Comparison of ENCODE assay signal across 1 cellular context in genomic region chr2:191020221-191020741, GRCh38.
TF ChIP-seq lines count a peak whose summit lies in the region.

No MANE protein-coding gene starts in this region.

TF ChIP-seq in GM12878, 131 proteins besides CTCF, POLR2A, EP300 and RAD21 (continued from another document and continues in another):
- TF ChIP-seq ZNF592 (IDR thresholded peaks at IDR 0.05): no peak; the same call in 1 of the 2 replicates
- peak; percentile 76 for TF ChIP-seq MYC (IDR thresholded peaks at IDR 0.05; ENCODE audit: insufficient read depth, insufficient read length, insufficient replicate concordance, low read length, severe bottlenecking)
- peak; percentile 77 for TF ChIP-seq SPI1 (IDR thresholded peaks at IDR 0.05; ENCODE audit: borderline replicate concordance, insufficient read depth, low read depth, low read length)
- TF ChIP-seq ETV6 (conservative IDR thresholded peaks at IDR 0.05 in 1 of 2, IDR thresholded peaks at IDR 0.05 in 1 of 2; ENCODE audit: borderline replicate concordance in 1 of 2, low read depth in 1 of 2): peak in 1 of 2 experiments; percentile 92; a peak in 2 of 4 replicates
- TF ChIP-seq NR2F1 (conservative IDR thresholded peaks at IDR 0.05): peak; percentile 75
- no peak for TF ChIP-seq YBX1 (IDR thresholded peaks at IDR 0.05)
- peak; percentile 86 to 100 for TF ChIP-seq EGR1 (IDR thresholded peaks at IDR 0.05; ENCODE audit: borderline replicate concordance in 1 of 2, low read depth in 2 of 2, low read length in 2 of 2)
- TF ChIP-seq BCL11A (IDR thresholded peaks at IDR 0.05; ENCODE audit: low read depth, low read length): peak; percentile 90
- TF ChIP-seq NKRF (conservative IDR thresholded peaks at IDR 0.05): peak; percentile 99
- TF ChIP-seq BRCA1 (IDR thresholded peaks at IDR 0.05; ENCODE audit: low read depth, low read length): no peak
- TF ChIP-seq RELA (IDR thresholded peaks at IDR 0.05; ENCODE audit: borderline replicate concordance, partially characterized antibody): peak; percentile 99
- no peak for TF ChIP-seq KAT2A (conservative IDR thresholded peaks at IDR 0.05; ENCODE audit: control insufficient read depth, low read depth, low read length)
- peak; percentile 97 for TF ChIP-seq NBN (IDR thresholded peaks at IDR 0.05)
- no peak for TF ChIP-seq HDGF (IDR thresholded peaks at IDR 0.05)
- TF ChIP-seq CBFB (IDR thresholded peaks at IDR 0.05; ENCODE audit: low read depth): peak; percentile 85
- TF ChIP-seq HCFC1 (IDR thresholded peaks at IDR 0.05; ENCODE audit: low read length): peak; percentile 67
- TF ChIP-seq RELB (IDR thresholded peaks at IDR 0.05; ENCODE audit: low read depth): peak; percentile 96
- peak; percentile 58; the same call in 1 of the 2 replicates for TF ChIP-seq ATF7 (IDR thresholded peaks at IDR 0.05; ENCODE audit: low read depth)
- TF ChIP-seq FOS (IDR thresholded peaks at IDR 0.05; ENCODE audit: borderline replicate concordance, extremely low read depth, insufficient read length): no peak
- peak; percentile 95 for TF ChIP-seq RUNX3 (IDR thresholded peaks at IDR 0.05; ENCODE audit: low read length)
- TF ChIP-seq CREM (IDR thresholded peaks at IDR 0.05; ENCODE audit: low read depth): peak; percentile 95
- peak; percentile 38; the same call in 1 of the 2 replicates for TF ChIP-seq ZBTB40 (IDR thresholded peaks at IDR 0.05; ENCODE audit: borderline replicate concordance)
- TF ChIP-seq ELK1 (IDR thresholded peaks at IDR 0.05; ENCODE audit: low read depth, low read length): peak; percentile 86
- no peak for TF ChIP-seq ZBTB4 (CRISPR knock-in tag; IDR thresholded peaks at IDR 0.05)
- TF ChIP-seq PAX5 (IDR thresholded peaks at IDR 0.05; ENCODE audit: borderline replicate concordance, low read depth, low read length): peak; percentile 92; the same call in 1 of the 2 replicates
- no peak for TF ChIP-seq BCLAF1 (IDR thresholded peaks at IDR 0.05)
- peak; percentile 96 for TF ChIP-seq ZNF207 (IDR thresholded peaks at IDR 0.05; ENCODE audit: borderline replicate concordance)
- peak; percentile 88 for TF ChIP-seq NRF1 (conservative IDR thresholded peaks at IDR 0.05; ENCODE audit: low read depth, low read length)
- peak; percentile 98 for TF ChIP-seq CBX5 (IDR thresholded peaks at IDR 0.05; ENCODE audit: low read depth)
- TF ChIP-seq SKIL (IDR thresholded peaks at IDR 0.05; ENCODE audit: low read depth, poor library complexity, severe bottlenecking): peak; percentile 53
